1 cellular context compared by ENCODE assay signal in the genomic region with DNA sequence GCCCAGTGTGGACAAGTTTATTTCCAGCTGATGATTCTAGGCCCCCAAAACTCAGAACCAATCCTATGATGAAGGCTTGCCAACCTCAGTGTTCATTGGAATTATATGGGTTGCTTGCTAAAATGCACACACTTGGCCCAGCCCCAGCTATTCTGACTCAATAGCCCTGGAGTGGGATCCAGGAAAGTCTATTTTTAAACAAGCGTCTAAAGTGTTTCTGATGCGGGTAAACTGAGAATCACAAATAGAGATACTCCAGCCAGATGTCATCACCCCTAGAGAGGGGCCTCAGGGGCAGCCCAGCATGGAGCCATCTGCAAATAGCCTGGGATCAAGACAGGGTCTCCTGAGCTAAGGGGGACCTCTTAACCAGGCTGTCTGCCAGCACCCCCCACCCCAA.
TF ChIP-seq lines count a peak whose summit lies in the region.

No MANE protein-coding gene starts in this region.

TF ChIP-seq in HepG2, 621 proteins besides CTCF, POLR2A, EP300 and RAD21:
- TF ChIP-seq ZNF556 (CRISPR knock-in tag; IDR thresholded peaks at IDR 0.05; ENCODE audit: borderline replicate concordance) (no peak), PBX3 (CRISPR knock-in tag; IDR thresholded peaks at IDR 0.05; ENCODE audit: borderline replicate concordance) (no peak), ELF3 (CRISPR knock-in tag; IDR thresholded peaks at IDR 0.05) (no peak), ZNF816 (CRISPR knock-in tag; IDR thresholded peaks at IDR 0.05; ENCODE audit: borderline replicate concordance) (no peak), SOX5 (CRISPR knock-in tag; IDR thresholded peaks at IDR 0.05; ENCODE audit: borderline replicate concordance) (no peak), NCOR1 (IDR thresholded peaks at IDR 0.05; ENCODE audit: borderline replicate concordance, low read length) (no peak)
TF ChIP-seq in HepG2: peak in this region for 0.
